17 cellular contexts compared by ENCODE assay signal in genomic region chr3:46916278-46916677, GRCh38. TPM values are rescaled to one million over a fixed set of nuclear protein-coding genes. Genes with fewer than 3 reads are reported as not detected.
A peak's percentile ranks its signal among the peaks of the same experiment; 100 is the strongest.
DNase-seq lines count a peak whose midpoint lies in the region; ATAC-seq and TF ChIP-seq lines count a peak whose summit lies in the region.
"Had no signal": no experiment of that assay in that cellular context is flagged by ENCODE, and none has a peak within 500 bp of the region (broad histone marks: within the 10 kb centered on the region; RNA-seq: fewer than 3 reads in every experiment).

No MANE protein-coding gene starts in this region.

- no peaks in the 10 kb centered on the region for H3K9me3 Mint-ChIP-seq in activated CD4-positive, alpha-beta T cell treated with anti-CD3 and anti-CD28 coated beads for 36 hours (ENCODE audit: low read depth)
- H3K9me3 Mint-ChIP-seq in activated CD4-positive, alpha-beta T cell treated with anti-CD3 and anti-CD28 coated beads, Interleukin-2, amount 10 ng/mL, durations not matched to agents 24 days and 14 days, result peaks cover 4% of the 10 kb centered on the region

- H3K9me3 ChIP-seq in Karpas-422 (ENCODE audit: low read length) (no peaks in the 10 kb centered on the region), osteoblast (ENCODE audit: low read depth, low read length) (no peaks in the 10 kb centered on the region)

- no peak for DNase-seq in activated CD4-positive, alpha-beta T cell treated with anti-CD3 and anti-CD28 coated beads for 36 hours
- no peak for DNase-seq in activated CD4-positive, alpha-beta T cell treated with anti-CD3 and anti-CD28 coated beads, Interleukin-2, amount 10 ng/mL, durations not matched to agents 24 days and 14 days
- DNase-seq in Karpas-422 (no peak), choroid plexus epithelial cell (ENCODE audit: low read depth) (peak; percentile 37), osteoblast (ENCODE audit: insufficient read length, low spot score, missing footprints) (peak; percentile 0), brain microvascular endothelial cell (no peak), mesenteric fat pad (ENCODE audit: low spot score) (no peak), DMS79 treated with DMSO at 0.1 percent for 48 hours (lab: John Stamatoyannopoulos, UW) (no peak)
- DNase-seq: 8988T, NCI-H1417 treated with DMSO at 0.1 percent for 48 hours, NCI-H1930, NCI-H446 treated with DMSO at 0.1 percent for 48 hours, NCI-H774, PC-3 had no signal

- peaks cover 48% of the 10 kb centered on the region for H3K36me3 ChIP-seq in Karpas-422 (ENCODE audit: insufficient read depth, low read length)
- peaks cover 41% of the 10 kb centered on the region for H3K36me3 ChIP-seq in osteoblast (ENCODE audit: insufficient read depth, low read length)
- peaks cover 29% of the 10 kb centered on the region for H3K36me3 ChIP-seq in brain microvascular endothelial cell (replicated peaks)

- H3K36me3 Mint-ChIP-seq in activated CD4-positive, alpha-beta T cell treated with anti-CD3 and anti-CD28 coated beads for 36 hours (ENCODE audit: low read depth), result peaks cover 48% of the 10 kb centered on the region
- peaks cover 41% of the 10 kb centered on the region for H3K36me3 Mint-ChIP-seq in activated CD4-positive, alpha-beta T cell treated with anti-CD3 and anti-CD28 coated beads, Interleukin-2, amount 10 ng/mL, durations not matched to agents 24 days and 14 days (ENCODE audit: low read depth)

- no peak for TF ChIP-seq CTCF in choroid plexus epithelial cell (conservative IDR thresholded peaks at IDR 0.05; ENCODE audit: low read depth, low read length)
- no peak for TF ChIP-seq CTCF in osteoblast (IDR thresholded peaks at IDR 0.05; ENCODE audit: extremely low read depth, low read depth, low read length)
- no peak for TF ChIP-seq CTCF in brain microvascular endothelial cell (IDR thresholded peaks at IDR 0.05; ENCODE audit: low read depth, low read length, missing control alignments)

- no peak overlapping the region for H3K4me3 Mint-ChIP-seq in activated CD4-positive, alpha-beta T cell treated with anti-CD3 and anti-CD28 coated beads for 36 hours
- no peak overlapping the region for H3K4me3 Mint-ChIP-seq in activated CD4-positive, alpha-beta T cell treated with anti-CD3 and anti-CD28 coated beads, Interleukin-2, amount 10 ng/mL, durations not matched to agents 24 days and 14 days

- no peaks in the 10 kb centered on the region for H3K27me3 ChIP-seq in Karpas-422 (ENCODE audit: low read length)
- no peaks in the 10 kb centered on the region for H3K27me3 ChIP-seq in osteoblast (ENCODE audit: insufficient read depth, low read length)
- no peaks in the 10 kb centered on the region for H3K27me3 ChIP-seq in brain microvascular endothelial cell (replicated peaks)

- H3K4me1 ChIP-seq in Karpas-422 (ENCODE audit: low read length), result no peaks in the 10 kb centered on the region
- peaks cover 8% of the 10 kb centered on the region for H3K4me1 ChIP-seq in osteoblast (ENCODE audit: insufficient read depth, low read length)

- no peaks in the 10 kb centered on the region for H3K27me3 Mint-ChIP-seq in activated CD4-positive, alpha-beta T cell treated with anti-CD3 and anti-CD28 coated beads for 36 hours
- H3K27me3 Mint-ChIP-seq in activated CD4-positive, alpha-beta T cell treated with anti-CD3 and anti-CD28 coated beads, Interleukin-2, amount 10 ng/mL, durations not matched to agents 24 days and 14 days, result no peaks in the 10 kb centered on the region

- in situ Hi-C loops in brain microvascular endothelial cell (cut with HindIII; ENCODE audit: low pct_ligation_motif_present, low sequenced_read_pairs), result no loop called here

- H3K79me2 ChIP-seq in Karpas-422 (ENCODE audit: low read length), result no peaks in the 10 kb centered on the region
- no peaks in the 10 kb centered on the region for H3K79me2 ChIP-seq in osteoblast (ENCODE audit: insufficient read depth, low read length)

- H3K27ac Mint-ChIP-seq in activated CD4-positive, alpha-beta T cell treated with anti-CD3 and anti-CD28 coated beads for 36 hours, result peak overlapping the region; percentile 42
- no peak overlapping the region for H3K27ac Mint-ChIP-seq in activated CD4-positive, alpha-beta T cell treated with anti-CD3 and anti-CD28 coated beads, Interleukin-2, amount 10 ng/mL, durations not matched to agents 24 days and 14 days

- H3K27ac ChIP-seq in Karpas-422 (ENCODE audit: low read length) (peak overlapping the region; percentile 32; the same call in 1 of the 2 replicates), osteoblast (ENCODE audit: low read depth, low read length) (no peak overlapping the region), brain microvascular endothelial cell (no peak overlapping the region)

- H3K4me1 Mint-ChIP-seq in activated CD4-positive, alpha-beta T cell treated with anti-CD3 and anti-CD28 coated beads for 36 hours, result peaks cover 28% of the 10 kb centered on the region
- H3K4me1 Mint-ChIP-seq in activated CD4-positive, alpha-beta T cell treated with anti-CD3 and anti-CD28 coated beads, Interleukin-2, amount 10 ng/mL, durations not matched to agents 24 days and 14 days, result peaks cover 18% of the 10 kb centered on the region

- no peak for ATAC-seq in activated CD4-positive, alpha-beta T cell treated with anti-CD3 and anti-CD28 coated beads for 36 hours
- ATAC-seq: PC-3 had no signal

- no peaks in the 10 kb centered on the region for H3K9me2 ChIP-seq in Karpas-422 (replicated peaks; ENCODE audit: insufficient read depth, low read length)

- no peak overlapping the region for H3K9ac ChIP-seq in Karpas-422 (ENCODE audit: low read length)

- H4K20me1 ChIP-seq in Karpas-422 (ENCODE audit: insufficient read depth, low read depth, low read length) (no peaks in the 10 kb centered on the region), osteoblast (ENCODE audit: insufficient read depth, low read length) (no peaks in the 10 kb centered on the region)

- intact Hi-C loops in activated CD4-positive, alpha-beta T cell treated with anti-CD3 and anti-CD28 coated beads for 36 hours (cut with DNase I, micrococcal nuclease), result no loop called here
- intact Hi-C loops in activated CD4-positive, alpha-beta T cell treated with anti-CD3 and anti-CD28 coated beads, Interleukin-2, amount 10 ng/mL, durations not matched to agents 24 days and 14 days (cut with micrococcal nuclease), result loop anchor here (5.0 kb wide), 1 partner anchor 41 kb away; no protein-coding TSS in a partner anchor

- H2AFZ ChIP-seq in Karpas-422 (ENCODE audit: low read length), result no peak overlapping the region
- H2AFZ ChIP-seq in osteoblast (ENCODE audit: low read length), result no peak overlapping the region

- CTCF ChIA-PET in activated CD4-positive, alpha-beta T cell treated with anti-CD3 and anti-CD28 coated beads for 36 hours (lab: Charles Lee), result no interaction called here

- H3K4me3 ChIP-seq in Karpas-422 (ENCODE audit: low read length) (no peak overlapping the region), choroid plexus epithelial cell (ENCODE audit: low read depth, low read length) (no peak overlapping the region), osteoblast (ENCODE audit: insufficient read depth, low read length) (no peak overlapping the region), brain microvascular endothelial cell (ENCODE audit: low read depth, low read length) (no peak overlapping the region)
- H3K4me3 ChIP-seq: K562 had no signal

- no peak overlapping the region for H3K4me2 ChIP-seq in Karpas-422 (ENCODE audit: low read depth, low read length, poor library complexity, severe bottlenecking)
- H3K4me2 ChIP-seq in osteoblast (ENCODE audit: insufficient read depth, low read length), result no peak overlapping the region

- POLR2A ChIA-PET in activated CD4-positive, alpha-beta T cell treated with anti-CD3 and anti-CD28 coated beads for 36 hours (lab: Charles Lee), result no interaction called here

RNA-seq across cellular contexts. Expression of gene PTH1R, which starts 38.8 kb away (rescaled TPM):
- not detected for total RNA-seq in activated CD4-positive, alpha-beta T cell treated with anti-CD3 and anti-CD28 coated beads for 36 hours
- not detected in 2 replicates for total RNA-seq in activated CD4-positive, alpha-beta T cell treated with anti-CD3 and anti-CD28 coated beads, Interleukin-2, amount 10 ng/mL, durations not matched to agents 24 days and 14 days
- total RNA-seq in Karpas-422 (2014; rRNA removed; shearing (Covaris generic); ENCODE audit: low replicate concordance), result not detected in 2 replicates
- total RNA-seq in osteoblast (0.29 and 0.36 TPM in 2 replicates), mesenteric fat pad (16.3 TPM)
- total RNA-seq: Daoy, K562, PC-3 had no signal

RNA-seq across cellular contexts. Expression of gene MYL3, which starts 53.0 kb away (rescaled TPM):
- not detected for total RNA-seq in activated CD4-positive, alpha-beta T cell treated with anti-CD3 and anti-CD28 coated beads for 36 hours
- total RNA-seq in activated CD4-positive, alpha-beta T cell treated with anti-CD3 and anti-CD28 coated beads, Interleukin-2, amount 10 ng/mL, durations not matched to agents 24 days and 14 days, result not detected in 2 replicates
- total RNA-seq in Karpas-422 (2014; rRNA removed; shearing (Covaris generic); ENCODE audit: low replicate concordance), result not detected in 2 replicates
- total RNA-seq in osteoblast (not detected in 2 replicates), mesenteric fat pad (2.6 TPM)
- total RNA-seq: Daoy, H1, PC-3 had no signal

Comparison
In these comparisons a context has a peak if more than half of its experiments do, and no peak if none do; other contexts are left out.
1. DNase-seq: peak in choroid plexus epithelial cell (single experiment) and osteoblast (single experiment); none in activated CD4-positive, alpha-beta T cell treated with anti-CD3 and anti-CD28 coated beads for 36 hours (single experiment), activated CD4-positive, alpha-beta T cell treated with anti-CD3 and anti-CD28 coated beads, Interleukin-2, amount 10 ng/mL, durations not matched to agents 24 days and 14 days (single experiment), Karpas-422 (single experiment), brain microvascular endothelial cell (single experiment), mesenteric fat pad (single experiment) and DMS79 treated with DMSO at 0.1 percent for 48 hours (single experiment).
2. RNA of gene PTH1R, which starts 38.8 kb away (total RNA-seq): 16.3 TPM in mesenteric fat pad (single experiment); 0.29 to 0.36 TPM in osteoblast, not detected in activated CD4-positive, alpha-beta T cell treated with anti-CD3 and anti-CD28 coated beads for 36 hours, not detected in activated CD4-positive, alpha-beta T cell treated with anti-CD3 and anti-CD28 coated beads, Interleukin-2, amount 10 ng/mL, durations not matched to agents 24 days and 14 days and not detected in Karpas-422; every median in the first group is over 10 times any median in the second.